ENCODE assay signal across 8 cellular contexts in the genomic region with DNA sequence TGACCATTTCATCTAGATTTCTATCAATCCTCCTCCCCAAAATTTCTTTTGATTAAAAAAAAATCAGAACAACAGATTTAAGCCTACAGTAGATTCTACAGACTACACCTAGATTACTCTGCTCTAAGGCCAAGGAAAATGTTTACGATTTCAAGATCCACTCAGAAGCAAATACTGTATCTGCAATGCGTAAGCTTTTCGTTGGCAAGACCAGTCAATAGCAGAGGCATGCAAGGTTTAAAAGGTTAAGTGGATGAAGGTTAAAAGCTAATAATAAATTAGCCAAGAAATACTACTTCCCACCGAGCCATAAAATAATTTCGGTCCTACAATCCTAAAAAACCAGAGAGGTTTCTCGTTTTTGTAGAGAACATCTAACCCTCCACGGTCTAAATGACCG. TPM values are rescaled to one million over a fixed set of nuclear protein-coding genes. Genes with fewer than 3 reads are reported as not detected.
DNase-seq lines count a peak whose midpoint lies in the region; ATAC-seq lines count a peak whose summit lies in the region.

No MANE protein-coding gene starts in this region.

- no peak for ATAC-seq in left colon

- H3K9ac ChIP-seq in HUES48 (ENCODE audit: low read depth, low read length): peak overlapping the region; percentile 72
- peak overlapping the region; percentile 68 for H3K9ac ChIP-seq in mucosa of stomach (ENCODE audit: low read length)

- H3K36me3 ChIP-seq in HUES48 (ENCODE audit: control insufficient read depth, insufficient read depth, low read length) (no peaks in the 10 kb centered on the region), mucosa of stomach (ENCODE audit: control insufficient read depth, insufficient read depth, low read length) (no peaks in the 10 kb centered on the region)

- intact Hi-C loops in left colon (cut with DNase I, micrococcal nuclease): no loop called here

- peak; percentile 29 for DNase-seq in ACHN
- DNase-seq in caudate nucleus (lab: John Stamatoyannopoulos, UW): no peak
- DNase-seq in GDM1 (lab: John Stamatoyannopoulos, UW): no peak
- DNase-seq in H4 (ENCODE audit: low spot score): no peak
- DNase-seq in KG1 (lab: John Stamatoyannopoulos, UW): no peak
- DNase-seq in left colon: no peak

- H3K9me3 ChIP-seq in HUES48 (ENCODE audit: control insufficient read depth, insufficient read depth, low read length): no peaks in the 10 kb centered on the region
- no peaks in the 10 kb centered on the region for H3K9me3 ChIP-seq in mucosa of stomach (ENCODE audit: control insufficient read depth, low read length)

- in situ Hi-C loops in ACHN (cut with HindIII; ENCODE audit: low pct_ligation_motif_present, low pct_unique_long_range_greater_than_20kb, low sequenced_read_pairs): no loop called here

- H3K4me1 ChIP-seq in HUES48 (ENCODE audit: control insufficient read depth, insufficient read depth, low read length) (peaks cover 24% of the 10 kb centered on the region), mucosa of stomach (ENCODE audit: control insufficient read depth, insufficient read depth, low read length) (peaks cover 25% of the 10 kb centered on the region)

- H3K27me3 ChIP-seq in HUES48 (ENCODE audit: control insufficient read depth, insufficient read depth, low read length) (peaks cover 29% of the 10 kb centered on the region), mucosa of stomach (ENCODE audit: control insufficient read depth, insufficient read depth, low read length) (no peaks in the 10 kb centered on the region)

- H3K27ac ChIP-seq in HUES48 (ENCODE audit: low read depth, low read length): no peak overlapping the region
- peak overlapping the region; percentile 77 for H3K27ac ChIP-seq in caudate nucleus (ENCODE audit: low read depth, low read length)

- H3K4me3 ChIP-seq in HUES48 (ENCODE audit: low read depth, low read length) (peak overlapping the region; percentile 92), mucosa of stomach (ENCODE audit: low read length) (peak overlapping the region; percentile 38)

RNA-seq across cellular contexts. Expression of a gene that starts 1.3 kb away (rescaled TPM):
- 31.0 and 35.3 TPM in 2 replicates for total RNA-seq in H4 (2014; rRNA removed; shearing (Covaris generic))
- total RNA-seq in left colon: 100 to 1,000 TPM; 235 to 251 TPM
